ENCODE assay signal across 8 cellular contexts in the genomic region with DNA sequence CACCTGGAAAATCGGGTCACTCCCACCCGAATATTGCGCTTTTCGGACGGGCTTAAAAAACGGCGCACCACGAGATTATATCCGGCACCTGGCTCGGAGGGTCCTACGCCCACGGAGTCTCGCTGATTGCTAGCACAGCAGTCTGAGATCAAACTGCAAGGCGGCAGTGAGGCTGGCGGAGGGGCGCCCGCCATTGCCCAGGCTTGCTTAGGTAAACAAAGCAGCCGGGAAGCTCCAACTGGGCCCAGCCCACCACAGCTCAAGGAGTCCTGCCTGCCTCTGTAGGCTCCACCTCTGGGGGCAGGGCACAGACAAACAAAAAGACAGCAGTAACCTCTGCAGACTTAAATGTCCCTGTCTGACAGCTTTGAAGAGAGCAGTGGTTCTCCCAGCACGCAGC.
DNase-seq lines count a peak whose midpoint lies in the region; ATAC-seq and TF ChIP-seq lines count a peak whose summit lies in the region.
"Not testable (repeated sequence)": the region's sequence is repeated elsewhere in the genome, so short reads cannot be mapped to it uniquely, and the experiment has no call there.

No MANE protein-coding gene starts in this region.

- H3K27ac ChIP-seq in C4-2B (peak overlapping the region; percentile 52), hepatocyte (peak overlapping the region; percentile 31)
- not testable (repeated sequence) for H3K27ac ChIP-seq in HCT116 (ENCODE audit: low read depth, low read length); PC-3 (ENCODE audit: low read length)

- H3K9me3 ChIP-seq in HCT116 (ENCODE audit: control insufficient read depth in 1 of 2, insufficient read depth in 1 of 2, low read depth in 1 of 2, low read length in 2 of 2); PC-3 (ENCODE audit: low read length); hepatocyte (ENCODE audit: low read depth): not testable (repeated sequence)

- H3K36me3 ChIP-seq in HCT116 (ENCODE audit: control insufficient read depth in 1 of 2, insufficient read depth in 2 of 2, low read length in 2 of 2); PC-3 (ENCODE audit: low read depth, low read length); hepatocyte (replicated peaks; ENCODE audit: insufficient read depth, low read depth): not testable (repeated sequence)

- H3F3A ChIP-seq in PC-3 (ENCODE audit: low read length, unreplicated experiment), result not testable (repeated sequence)

- H3K27me3 Mint-ChIP-seq in WTC11 (ENCODE audit: low read depth); nephron progenitor cell (ENCODE audit: low read depth, poor library complexity); progenitor cell of endocrine pancreas; type B pancreatic cell: not testable (repeated sequence)

- not testable (repeated sequence) for H3K79me2 ChIP-seq in HCT116 (ENCODE audit: insufficient read depth, low read length); hepatocyte
- H3K79me2 ChIP-seq in PC-3 (ENCODE audit: low read length), result peaks cover 19% of the 10 kb centered on the region

- not testable (repeated sequence) for TF ChIP-seq CTCF in C4-2B (conservative IDR thresholded peaks at IDR 0.05); HCT116 (IDR thresholded peaks at IDR 0.05 in 2 of 3, conservative IDR thresholded peaks at IDR 0.05 in 1 of 3; ENCODE audit: borderline replicate concordance in 1 of 3, insufficient read depth in 1 of 3, low read depth in 2 of 3, low read length in 2 of 3); PC-3 (conservative IDR thresholded peaks at IDR 0.05; ENCODE audit: low read depth, low read length); WTC11 (IDR thresholded peaks at IDR 0.05); hepatocyte (IDR thresholded peaks at IDR 0.05; ENCODE audit: poor library complexity); nephron progenitor cell (IDR thresholded peaks at IDR 0.05); progenitor cell of endocrine pancreas (IDR thresholded peaks at IDR 0.05; ENCODE audit: unreplicated experiment); type B pancreatic cell (conservative IDR thresholded peaks at IDR 0.05)

- H3K27ac Mint-ChIP-seq in WTC11, nephron progenitor cell: not testable (repeated sequence)
- H3K27ac Mint-ChIP-seq in progenitor cell of endocrine pancreas, result peak overlapping the region; percentile 97
- peak overlapping the region; percentile 39 for H3K27ac Mint-ChIP-seq in type B pancreatic cell

- POLR2A ChIA-PET in HCT116 (lab: Charles Lee); WTC11 (lab: Charles Lee): not testable (repeated sequence)
- POLR2A ChIA-PET in PC-3 (lab: Charles Lee; ENCODE audit: unreplicated experiment), result interaction anchor here (0.6 kb wide), 1 partner anchor 646 kb away, joined by 5 read pairs; no protein-coding TSS in a partner anchor

- H3K4me3 Mint-ChIP-seq in WTC11 (peak overlapping the region; percentile 54), nephron progenitor cell (peak overlapping the region; percentile 80), progenitor cell of endocrine pancreas (ENCODE audit: low read depth) (peak overlapping the region; percentile 81), type B pancreatic cell (peak overlapping the region; percentile 78)

- not testable (repeated sequence) for H3K4me1 Mint-ChIP-seq in WTC11; nephron progenitor cell; progenitor cell of endocrine pancreas (ENCODE audit: low read depth); type B pancreatic cell (ENCODE audit: unreplicated experiment)

- H3K4me1 ChIP-seq in HCT116 (ENCODE audit: control insufficient read depth in 1 of 2, insufficient read depth in 2 of 2, low read length in 2 of 2); hepatocyte (ENCODE audit: insufficient read depth): not testable (repeated sequence)
- peaks cover 11% of the 10 kb centered on the region for H3K4me1 ChIP-seq in PC-3 (ENCODE audit: insufficient read depth, low read length)

- not testable (repeated sequence) for DNase-seq in HCT116 (ENCODE audit: low read depth, low spot score); PC-3; WTC11 (ENCODE audit: low spot score); hepatocyte (ENCODE audit: low spot score); nephron progenitor cell; progenitor cell of endocrine pancreas (ENCODE audit: low spot score, unreplicated experiment); type B pancreatic cell (ENCODE audit: extremely low spot score, unreplicated experiment)

- 48% methylated on average over 18 of the region's 19 CpGs for WGBS in hepatocyte (ENCODE audit: low lambda C conversion rate, missing lambda C conversion rate)

- CTCF ChIA-PET in HCT116 (lab: Charles Lee); PC-3 (lab: Charles Lee); WTC11 (lab: Charles Lee): not testable (repeated sequence)

- not testable (repeated sequence) for H3K9me2 ChIP-seq in HCT116 (ENCODE audit: insufficient read depth); PC-3 (replicated peaks; ENCODE audit: low read length); hepatocyte (replicated peaks; ENCODE audit: insufficient read depth)

- not testable (repeated sequence) for H3K9me3 Mint-ChIP-seq in WTC11; progenitor cell of endocrine pancreas (ENCODE audit: low read depth); type B pancreatic cell
- peaks cover 36% of the 10 kb centered on the region for H3K9me3 Mint-ChIP-seq in nephron progenitor cell

- TSS peak; percentile 41 for BruUV-seq in HCT116 (replicated peaks; lab: Mats Ljungman, UMichigan)
- TSS peak; percentile 56 for BruUV-seq in PC-3 (replicated peaks; lab: Mats Ljungman, UMichigan)

- not testable (repeated sequence) for H2AFZ ChIP-seq in HCT116 (ENCODE audit: low read depth, low read length, poor library complexity, severe bottlenecking); PC-3 (ENCODE audit: low read length); hepatocyte

- not testable (repeated sequence) for ATAC-seq in HCT116, WTC11
- ATAC-seq in PC-3, result peak; percentile 60

- not testable (repeated sequence) for H3K36me3 Mint-ChIP-seq in WTC11; progenitor cell of endocrine pancreas (ENCODE audit: insufficient read depth); type B pancreatic cell
- peaks cover 16% of the 10 kb centered on the region for H3K36me3 Mint-ChIP-seq in nephron progenitor cell (ENCODE audit: low read depth)

- H3K9ac ChIP-seq in HCT116 (ENCODE audit: low read length), result not testable (repeated sequence)
- peak overlapping the region; percentile 60 for H3K9ac ChIP-seq in PC-3 (ENCODE audit: low read length)

- not testable (repeated sequence) for H3K27me3 ChIP-seq in HCT116 (ENCODE audit: insufficient read depth, low read length); PC-3 (ENCODE audit: low read length); hepatocyte

- intact Hi-C loops in HCT116 (cut with micrococcal nuclease); PC-3 (cut with micrococcal nuclease): not testable (repeated sequence)

- RAD21 ChIA-PET in HCT116 (lab: Charles Lee; ENCODE audit: low non-redundant PET in 1 of 2, low total read pairs in 2 of 2, uncharacterized antibody in 2 of 2, unreplicated experiment in 2 of 2), result not testable (repeated sequence)

- TF ChIP-seq RAD21 in HCT116 (IDR thresholded peaks at IDR 0.05; ENCODE audit: low read depth), result not testable (repeated sequence)

- not testable (repeated sequence) for H4K20me1 ChIP-seq in HCT116 (ENCODE audit: insufficient read depth); PC-3 (ENCODE audit: low read length); hepatocyte (ENCODE audit: insufficient read depth, poor library complexity, severe bottlenecking)

- H3K4me3 ChIP-seq in HCT116 (replicated peaks in 1 of 2; ENCODE audit: low read depth in 1 of 2, low read length in 2 of 2); hepatocyte: not testable (repeated sequence)
- H3K4me3 ChIP-seq in PC-3 (ENCODE audit: low read length), result peak overlapping the region; percentile 66; the same call in 1 of the 2 replicates

- TF ChIP-seq POLR2A in HCT116 (IDR thresholded peaks at IDR 0.05; ENCODE audit: borderline replicate concordance, extremely low read depth, insufficient read depth, insufficient read length), result not testable (repeated sequence)

- not testable (repeated sequence) for H3K4me2 ChIP-seq in HCT116 (ENCODE audit: low read length); PC-3 (ENCODE audit: low read length)
- H3K4me2 ChIP-seq in hepatocyte, result peak overlapping the region; percentile 37
